9 cellular contexts compared by ENCODE assay signal in genomic region chr12:121992059-121992879, GRCh38. TPM values are rescaled to one million over a fixed set of nuclear protein-coding genes. Genes with fewer than 3 reads are reported as not detected.
A peak's percentile ranks its signal among the peaks of the same experiment; 100 is the strongest.
DNase-seq lines count a peak whose midpoint lies in the region; ATAC-seq, FAIRE-seq and TF ChIP-seq lines count a peak whose summit lies in the region.
"Had no signal": no experiment of that assay in that cellular context is flagged by ENCODE, and none has a peak within 500 bp of the region (broad histone marks: within the 10 kb centered on the region; RNA-seq: fewer than 3 reads in every experiment).

No MANE protein-coding gene starts in this region.

- no peaks in the 10 kb centered on the region for H3K36me3 Mint-ChIP-seq in activated CD8-positive, alpha-beta T cell treated with anti-CD3 and anti-CD28 coated beads, Interleukin-2, amount 10 ng/mL, durations not matched to agents 7 days and 5 days (ENCODE audit: low read depth)

- no peak overlapping the region for H3K4me3 Mint-ChIP-seq in activated CD8-positive, alpha-beta T cell treated with anti-CD3 and anti-CD28 coated beads, Interleukin-2, amount 10 ng/mL, durations not matched to agents 7 days and 5 days

- ATAC-seq in GM21381 (IDR thresholded peaks at IDR 0.05; ENCODE audit: unreplicated experiment) = peak; percentile 79
- peak; percentile 87 for ATAC-seq in activated CD8-positive, alpha-beta T cell treated with anti-CD3 and anti-CD28 coated beads, Interleukin-2, amount 10 ng/mL, durations not matched to agents 7 days and 5 days

- H3K27ac Mint-ChIP-seq in activated CD8-positive, alpha-beta T cell treated with anti-CD3 and anti-CD28 coated beads, Interleukin-2, amount 10 ng/mL, durations not matched to agents 7 days and 5 days = no peak overlapping the region

- H3K27me3 Mint-ChIP-seq in activated CD8-positive, alpha-beta T cell treated with anti-CD3 and anti-CD28 coated beads, Interleukin-2, amount 10 ng/mL, durations not matched to agents 7 days and 5 days (ENCODE audit: low read depth) = peaks cover 14% of the 10 kb centered on the region

- TF ChIP-seq CTCF in fibroblast of mammary gland (conservative IDR thresholded peaks at IDR 0.05; ENCODE audit: control insufficient read depth, insufficient read depth, low read depth, low read length) = no peak
- TF ChIP-seq CTCF in BE2C (IDR thresholded peaks at IDR 0.05; ENCODE audit: low read depth, low read length) = no peak

- H3K4me1 ChIP-seq in BE2C = no peaks in the 10 kb centered on the region
- H3K4me1 ChIP-seq: psoas muscle had no signal

- no peaks in the 10 kb centered on the region for H3K36me3 ChIP-seq in BE2C

- H3K9me3 Mint-ChIP-seq in activated CD8-positive, alpha-beta T cell treated with anti-CD3 and anti-CD28 coated beads, Interleukin-2, amount 10 ng/mL, durations not matched to agents 7 days and 5 days (ENCODE audit: insufficient read depth) = no peaks in the 10 kb centered on the region

- H3K27me3 ChIP-seq in BE2C = 0 out of 2 replicates have a peak, but pooled peaks cover 2% of the 10 kb centered on the region

- DNase-seq in Caki2 (ENCODE audit: low read depth) (peak; percentile 86), HTR-8/SVneo (ENCODE audit: insufficient read length, low spot score) (peak; percentile 90), fibroblast of mammary gland (ENCODE audit: low read depth) (peak; percentile 99), BE2C (no peak), cortex of kidney (lab: John Stamatoyannopoulos, UW) (no peak)
- peak; percentile 54 for DNase-seq in activated CD8-positive, alpha-beta T cell treated with anti-CD3 and anti-CD28 coated beads, Interleukin-2, amount 10 ng/mL, durations not matched to agents 7 days and 5 days
- peak; percentile 3 to 26 for DNase-seq in stimulated activated CD4-positive, alpha-beta T cell treated with anti-CD3 and anti-CD28 coated beads, Interleukin-1b, Interleukin-23, amount 100 ng/mL, for 1 hour (ENCODE audit: low read depth in 2 of 2)
- DNase-seq: psoas muscle had no signal

- H3K4me3 ChIP-seq in fibroblast of mammary gland (ENCODE audit: control insufficient read depth, low read depth, low read length) (no peak overlapping the region), BE2C (ENCODE audit: low read depth, low read length) (no peak overlapping the region)
- H3K4me3 ChIP-seq: psoas muscle had no signal

- H3K4me1 Mint-ChIP-seq in activated CD8-positive, alpha-beta T cell treated with anti-CD3 and anti-CD28 coated beads, Interleukin-2, amount 10 ng/mL, durations not matched to agents 7 days and 5 days (ENCODE audit: low read depth) = peaks cover 12% of the 10 kb centered on the region

- in situ Hi-C loops in Caki2 (cut with HindIII; ENCODE audit: low pct_unique_long_range_greater_than_20kb, low sequenced_read_pairs) = no loop called here

- POLR2A ChIA-PET in activated CD8-positive, alpha-beta T cell treated with anti-CD3 and anti-CD28 coated beads, Interleukin-2, amount 10 ng/mL, durations not matched to agents 7 days and 5 days (lab: Charles Lee) = interaction anchor here (0.6 to 1.0 kb wide), 2 partner anchors 29 to 200 kb away, joined by 4 to 5 read pairs; partner anchors contain the start of gene BCL7A

- FAIRE-seq in HTR-8/SVneo (lab: Jason Lieb, UNC) = peak; percentile 82

- CTCF ChIA-PET in activated CD8-positive, alpha-beta T cell treated with anti-CD3 and anti-CD28 coated beads, Interleukin-2, amount 10 ng/mL, durations not matched to agents 7 days and 5 days (lab: Charles Lee) = interaction anchor here (0.9 to 2.2 kb wide), 6 partner anchors 13 to 76 kb away, joined by 3 to 6 read pairs (median 4); partner anchors contain the start of gene CFAP251

- no peaks in the 10 kb centered on the region for H3K9me3 ChIP-seq in BE2C
- H3K9me3 ChIP-seq: psoas muscle had no signal

RNA-seq across cellular contexts. Expression of gene BCL7A, which starts 29.4 kb away (rescaled TPM):
- total RNA-seq in Caki2 (2014; rRNA removed; shearing (Covaris generic); ENCODE audit: low replicate concordance) = 23.8 and 28.8 TPM in 2 replicates
- 1 to 10 TPM; 6.2 to 8.1 TPM for total RNA-seq in activated CD8-positive, alpha-beta T cell treated with anti-CD3 and anti-CD28 coated beads, Interleukin-2, amount 10 ng/mL, durations not matched to agents 7 days and 5 days
- polyA plus RNA-seq in BE2C (2012; ENCODE audit: insufficient read depth, insufficient read length, low read depth) = 49.6 TPM

Comparison
In these comparisons a context has a peak if more than half of its experiments do, and no peak if none do; other contexts are left out.
1. DNase-seq: peak in Caki2 (single experiment), HTR-8/SVneo (single experiment), activated CD8-positive, alpha-beta T cell treated with anti-CD3 and anti-CD28 coated beads, Interleukin-2, amount 10 ng/mL, durations not matched to agents 7 days and 5 days (single experiment), fibroblast of mammary gland (single experiment) and stimulated activated CD4-positive, alpha-beta T cell treated with anti-CD3 and anti-CD28 coated beads, Interleukin-1b, Interleukin-23, amount 100 ng/mL, for 1 hour (2 of 2); none in BE2C (single experiment) and cortex of kidney (single experiment).